Comparison of ENCODE assay signal across 16 cellular contexts in the genomic region with DNA sequence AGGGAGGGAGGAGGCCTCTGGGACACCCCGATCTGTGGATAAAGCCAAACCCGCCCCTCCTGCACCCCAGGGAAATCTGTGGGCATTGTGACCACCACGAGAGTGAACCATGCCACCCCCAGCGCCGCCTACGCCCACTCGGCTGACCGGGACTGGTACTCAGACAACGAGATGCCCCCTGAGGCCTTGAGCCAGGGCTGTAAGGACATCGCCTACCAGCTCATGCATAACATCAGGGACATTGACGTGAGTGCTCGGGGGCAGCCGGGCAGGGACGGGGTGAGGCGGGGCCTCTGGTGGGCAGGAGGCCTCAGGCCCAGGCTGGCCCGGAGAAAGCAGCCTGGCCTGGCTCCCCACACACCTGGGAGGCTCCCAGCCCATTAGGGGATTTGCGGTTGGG. TPM values are rescaled to one million over a fixed set of nuclear protein-coding genes. Genes with fewer than 3 reads are reported as not detected.
DNase-seq lines count a peak whose midpoint lies in the region; ATAC-seq and TF ChIP-seq lines count a peak whose summit lies in the region.
"Had no signal": no experiment of that assay in that cellular context is flagged by ENCODE, and none has a peak within 500 bp of the region (broad histone marks: within the 10 kb centered on the region; RNA-seq: fewer than 3 reads in every experiment).

No MANE protein-coding gene starts in this region.

- H3K36me3 ChIP-seq in SJSA1 (peaks cover 79% of the 10 kb centered on the region), psoas muscle (ENCODE audit: insufficient read depth in 1 of 2, low read depth in 1 of 2) (no peaks in the 10 kb centered on the region)

- DNase-seq in SJSA1 (ENCODE audit: low read depth in 1 of 2, low spot score in 2 of 2) (no peak), left lobe of liver (ENCODE audit: low spot score) (no peak), psoas muscle (peak; percentile 10 to 38), RKO (ENCODE audit: low spot score) (no peak), hepatic stellate cell (ENCODE audit: low spot score) (no peak), left cardiac atrium (no peak)
- DNase-seq: ACHN; AML-193; Calu3; CD8-positive, alpha-beta T cell; DMS79 treated with DMSO at 0.1 percent for 48 hours; GF-D8; HFFc6 had no signal

- H3K4me1 ChIP-seq in SJSA1 (replicated peaks), result peaks cover 55% of the 10 kb centered on the region
- no peaks in the 10 kb centered on the region for H3K4me1 ChIP-seq in psoas muscle

- H3K27ac ChIP-seq in SJSA1 (peak overlapping the region; percentile 58; the same call in 1 of the 2 replicates), psoas muscle (no peak overlapping the region)
- H3K27ac ChIP-seq: HL-60 had no signal

- no peaks in the 10 kb centered on the region for H3K9me3 ChIP-seq in SJSA1 (replicated peaks)
- no peaks in the 10 kb centered on the region for H3K9me3 ChIP-seq in psoas muscle

- H3K4me3 ChIP-seq in SJSA1, result no peak overlapping the region
- no peak overlapping the region for H3K4me3 ChIP-seq in psoas muscle
- H3K4me3 ChIP-seq: GM23338 had no signal

- TF ChIP-seq CTCF in psoas muscle (IDR thresholded peaks at IDR 0.05), result no peak

- WGBS in psoas muscle, 3 donors, result 76 to 89% (median 81%) methylated on average over 15 to 17 of the region's 17 CpGs

- H3K27me3 ChIP-seq in SJSA1 (replicated peaks) (no peaks in the 10 kb centered on the region), psoas muscle (ENCODE audit: insufficient read depth in 3 of 3, low read length in 2 of 3) (peaks cover 0 to 12% (median 5%) of the 10 kb centered on the region in 3 donors)

- ATAC-seq in left lobe of liver (peak; percentile 17), psoas muscle (no peak), left cardiac atrium (no peak)
- ATAC-seq: CD8-positive, alpha-beta T cell; GM23338 had no signal

- intact Hi-C loops in psoas muscle (cut with DNase I) (no loop called here), left cardiac atrium (cut with DNase I) (no loop called here)

RNA-seq across cellular contexts. Expression of a gene that starts 54.7 kb away (rescaled TPM):
- 269 and 410 TPM in 2 replicates for total RNA-seq in SJSA1 (2014; rRNA removed; shearing (Covaris generic))
- 29.3 TPM for total RNA-seq in left lobe of liver
- 1 to 10 TPM; 1.3 to 2.0 (median 1.5) TPM for total RNA-seq in psoas muscle
- under 1 TPM; 0.73 to 0.96 (median 0.82) TPM for polyA plus RNA-seq in psoas muscle
- 10 to 100 TPM; 14.7 to 38.5 TPM for total RNA-seq in left cardiac atrium
- total RNA-seq: CD8-positive, alpha-beta T cell; HT1080 had no signal

Comparison
In these comparisons a context has a peak if more than half of its experiments do, and no peak if none do; other contexts are left out.
1. DNase-seq: peak in psoas muscle (2 of 2); none in SJSA1 (0 of 2), left lobe of liver (single experiment), RKO (single experiment), hepatic stellate cell (single experiment) and left cardiac atrium (single experiment).